ENCODE assay signal across 8 cellular contexts in genomic region chr1:201982082-201982922, GRCh38. TPM values are rescaled to one million over a fixed set of nuclear protein-coding genes. Genes with fewer than 3 reads are reported as not detected.
A peak's percentile ranks its signal among the peaks of the same experiment; 100 is the strongest.
DNase-seq lines count a peak whose midpoint lies in the region; ATAC-seq and TF ChIP-seq lines count a peak whose summit lies in the region.

TSS of gene RNPEP (plus strand) at chr1:201982648. CDS start at chr1:201982667, 19 bp downstream.

- TF ChIP-seq CTCF in GM20000 (IDR thresholded peaks at IDR 0.05; ENCODE audit: extremely low read depth, missing control alignments) (no peak), glutamatergic neuron (IDR thresholded peaks at IDR 0.05; ENCODE audit: partially characterized antibody, unreplicated experiment) (no peak), ovary (IDR thresholded peaks at IDR 0.05) (no peak)

- H3K4me3 Mint-ChIP-seq in glutamatergic neuron (ENCODE audit: unreplicated experiment) = peak within 1 kb of the TSS; percentile 99

- H3K9ac ChIP-seq in SK-N-MC (ENCODE audit: insufficient read length) = peak within 1 kb of the TSS; percentile 70

- no peaks in the 10 kb centered on the region for H3K9me3 ChIP-seq in SK-N-MC (ENCODE audit: low read depth, low read length)
- no peaks in the 10 kb centered on the region for H3K9me3 ChIP-seq in ovary
- H3K9me3 ChIP-seq in thymus (ENCODE audit: control insufficient read depth) = no peaks in the 10 kb centered on the region

- H3K27me3 Mint-ChIP-seq in glutamatergic neuron (ENCODE audit: unreplicated experiment) = peaks cover 6% of the 10 kb centered on the region

- intact Hi-C loops in ovary (cut with DNase I) = loop anchor here in 1 of 4 donors (5.0 kb wide), 1 partner anchor 85 kb away; no protein-coding TSS in a partner anchor

- H3K9me3 Mint-ChIP-seq in activated naive CD4-positive, alpha-beta T cell treated with anti-CD3 and anti-CD28 coated beads, Interleukin-2, amount 50 U/mL, for 72 hours = no peaks in the 10 kb centered on the region
- peaks cover 8% of the 10 kb centered on the region for H3K9me3 Mint-ChIP-seq in glutamatergic neuron (ENCODE audit: unreplicated experiment)

- ATAC-seq in activated naive CD4-positive, alpha-beta T cell treated with anti-CD3 and anti-CD28 coated beads, Interleukin-2, amount 50 U/mL, for 72 hours = peak; percentile 83 to 88

- H3K27me3 ChIP-seq in ovary = no peaks in the 10 kb centered on the region
- H3K27me3 ChIP-seq in thymus (ENCODE audit: control insufficient read depth, insufficient read depth) = no peaks in the 10 kb centered on the region

- no peak within 1 kb of the TSS for H3K27ac ChIP-seq in SK-N-MC
- H3K27ac ChIP-seq in ovary = peak within 1 kb of the TSS; percentile 76 to 92
- H3K27ac ChIP-seq in thymus (ENCODE audit: low read depth) = peak within 1 kb of the TSS; percentile 75

- H3K4me1 Mint-ChIP-seq in glutamatergic neuron (ENCODE audit: low read depth, unreplicated experiment) = peaks cover 12% of the 10 kb centered on the region

- H3K36me3 Mint-ChIP-seq in activated naive CD4-positive, alpha-beta T cell treated with anti-CD3 and anti-CD28 coated beads, Interleukin-2, amount 50 U/mL, for 72 hours = peaks cover 7 to 12% of the 10 kb centered on the region in 2 donors
- no peaks in the 10 kb centered on the region for H3K36me3 Mint-ChIP-seq in glutamatergic neuron (ENCODE audit: unreplicated experiment)

- WGBS in ovary, 3 donors = 4 to 5% (median 4%) methylated on average over 57 to 69 of the region's 69 CpGs
- 6% methylated on average over 69 of the region's 69 CpGs for WGBS in thymus

- DNase-seq in DMS153 (lab: John Stamatoyannopoulos, UW) (peak; percentile 40), GM20000 (ENCODE audit: low spot score) (peak; percentile 95), HT-29 (ENCODE audit: low spot score) (peak; percentile 63), SK-N-MC (ENCODE audit: low read depth, low spot score) (no peak), glutamatergic neuron (peak; percentile 78), ovary (peak; percentile 70 to 90 (median 79))
- peak; percentile 67 to 75 for DNase-seq in activated naive CD4-positive, alpha-beta T cell treated with anti-CD3 and anti-CD28 coated beads, Interleukin-2, amount 50 U/mL, for 72 hours (ENCODE audit: low spot score in 2 of 2)

- no peak for TF ChIP-seq EP300 in ovary (IDR thresholded peaks at IDR 0.05)

- TF ChIP-seq POLR2A in ovary (IDR thresholded peaks at IDR 0.05) = peak; percentile 61

- peaks cover 3% of the 10 kb centered on the region for H3K4me1 ChIP-seq in ovary (ENCODE audit: insufficient read depth)
- H3K4me1 ChIP-seq in thymus (ENCODE audit: control insufficient read depth, insufficient read depth, low read length) = peaks cover 3% of the 10 kb centered on the region

- H3K4me3 ChIP-seq in SK-N-MC (peak within 1 kb of the TSS; percentile 89), ovary (peak within 1 kb of the TSS; percentile 76), thymus (ENCODE audit: low read length) (peak within 1 kb of the TSS; percentile 64)

- H3K36me3 ChIP-seq in SK-N-MC (ENCODE audit: insufficient read depth, low read length) (no peaks in the 10 kb centered on the region), ovary (no peaks in the 10 kb centered on the region), thymus (ENCODE audit: control insufficient read depth, insufficient read depth) (no peaks in the 10 kb centered on the region)

- H3K27ac Mint-ChIP-seq in activated naive CD4-positive, alpha-beta T cell treated with anti-CD3 and anti-CD28 coated beads, Interleukin-2, amount 50 U/mL, for 72 hours = peak within 1 kb of the TSS; percentile 71 to 96
- H3K27ac Mint-ChIP-seq in glutamatergic neuron (ENCODE audit: unreplicated experiment) = peak within 1 kb of the TSS; percentile 95

RNA-seq across cellular contexts. Expression of gene RNPEP, which starts in this region (rescaled TPM):
- total RNA-seq in HT-29 (2014; rRNA removed; shearing (Covaris generic)) = 131 and 140 TPM in 2 replicates
- total RNA-seq in activated naive CD4-positive, alpha-beta T cell treated with anti-CD3 and anti-CD28 coated beads, Interleukin-2, amount 50 U/mL, for 72 hours = 10 to 100 TPM; 43.8 to 56.6 TPM
- total RNA-seq in glutamatergic neuron (ENCODE audit: unreplicated experiment) (42.4 TPM), ovary (10 to 100 TPM; 37.5 to 76.2 (median 43.9) TPM)
- polyA plus RNA-seq in ovary (10 to 100 TPM; 32.4 to 49.5 TPM), thymus (39.7 TPM)
